1 cellular context compared by ENCODE assay signal in genomic region chr1:64823691-64824476, GRCh38.
TF ChIP-seq lines count a peak whose summit lies in the region.

No MANE protein-coding gene starts in this region.

TF ChIP-seq in H1, 55 proteins besides CTCF, POLR2A, EP300 and RAD21 (continued from another document):
- TF ChIP-seq, protein P1, sequence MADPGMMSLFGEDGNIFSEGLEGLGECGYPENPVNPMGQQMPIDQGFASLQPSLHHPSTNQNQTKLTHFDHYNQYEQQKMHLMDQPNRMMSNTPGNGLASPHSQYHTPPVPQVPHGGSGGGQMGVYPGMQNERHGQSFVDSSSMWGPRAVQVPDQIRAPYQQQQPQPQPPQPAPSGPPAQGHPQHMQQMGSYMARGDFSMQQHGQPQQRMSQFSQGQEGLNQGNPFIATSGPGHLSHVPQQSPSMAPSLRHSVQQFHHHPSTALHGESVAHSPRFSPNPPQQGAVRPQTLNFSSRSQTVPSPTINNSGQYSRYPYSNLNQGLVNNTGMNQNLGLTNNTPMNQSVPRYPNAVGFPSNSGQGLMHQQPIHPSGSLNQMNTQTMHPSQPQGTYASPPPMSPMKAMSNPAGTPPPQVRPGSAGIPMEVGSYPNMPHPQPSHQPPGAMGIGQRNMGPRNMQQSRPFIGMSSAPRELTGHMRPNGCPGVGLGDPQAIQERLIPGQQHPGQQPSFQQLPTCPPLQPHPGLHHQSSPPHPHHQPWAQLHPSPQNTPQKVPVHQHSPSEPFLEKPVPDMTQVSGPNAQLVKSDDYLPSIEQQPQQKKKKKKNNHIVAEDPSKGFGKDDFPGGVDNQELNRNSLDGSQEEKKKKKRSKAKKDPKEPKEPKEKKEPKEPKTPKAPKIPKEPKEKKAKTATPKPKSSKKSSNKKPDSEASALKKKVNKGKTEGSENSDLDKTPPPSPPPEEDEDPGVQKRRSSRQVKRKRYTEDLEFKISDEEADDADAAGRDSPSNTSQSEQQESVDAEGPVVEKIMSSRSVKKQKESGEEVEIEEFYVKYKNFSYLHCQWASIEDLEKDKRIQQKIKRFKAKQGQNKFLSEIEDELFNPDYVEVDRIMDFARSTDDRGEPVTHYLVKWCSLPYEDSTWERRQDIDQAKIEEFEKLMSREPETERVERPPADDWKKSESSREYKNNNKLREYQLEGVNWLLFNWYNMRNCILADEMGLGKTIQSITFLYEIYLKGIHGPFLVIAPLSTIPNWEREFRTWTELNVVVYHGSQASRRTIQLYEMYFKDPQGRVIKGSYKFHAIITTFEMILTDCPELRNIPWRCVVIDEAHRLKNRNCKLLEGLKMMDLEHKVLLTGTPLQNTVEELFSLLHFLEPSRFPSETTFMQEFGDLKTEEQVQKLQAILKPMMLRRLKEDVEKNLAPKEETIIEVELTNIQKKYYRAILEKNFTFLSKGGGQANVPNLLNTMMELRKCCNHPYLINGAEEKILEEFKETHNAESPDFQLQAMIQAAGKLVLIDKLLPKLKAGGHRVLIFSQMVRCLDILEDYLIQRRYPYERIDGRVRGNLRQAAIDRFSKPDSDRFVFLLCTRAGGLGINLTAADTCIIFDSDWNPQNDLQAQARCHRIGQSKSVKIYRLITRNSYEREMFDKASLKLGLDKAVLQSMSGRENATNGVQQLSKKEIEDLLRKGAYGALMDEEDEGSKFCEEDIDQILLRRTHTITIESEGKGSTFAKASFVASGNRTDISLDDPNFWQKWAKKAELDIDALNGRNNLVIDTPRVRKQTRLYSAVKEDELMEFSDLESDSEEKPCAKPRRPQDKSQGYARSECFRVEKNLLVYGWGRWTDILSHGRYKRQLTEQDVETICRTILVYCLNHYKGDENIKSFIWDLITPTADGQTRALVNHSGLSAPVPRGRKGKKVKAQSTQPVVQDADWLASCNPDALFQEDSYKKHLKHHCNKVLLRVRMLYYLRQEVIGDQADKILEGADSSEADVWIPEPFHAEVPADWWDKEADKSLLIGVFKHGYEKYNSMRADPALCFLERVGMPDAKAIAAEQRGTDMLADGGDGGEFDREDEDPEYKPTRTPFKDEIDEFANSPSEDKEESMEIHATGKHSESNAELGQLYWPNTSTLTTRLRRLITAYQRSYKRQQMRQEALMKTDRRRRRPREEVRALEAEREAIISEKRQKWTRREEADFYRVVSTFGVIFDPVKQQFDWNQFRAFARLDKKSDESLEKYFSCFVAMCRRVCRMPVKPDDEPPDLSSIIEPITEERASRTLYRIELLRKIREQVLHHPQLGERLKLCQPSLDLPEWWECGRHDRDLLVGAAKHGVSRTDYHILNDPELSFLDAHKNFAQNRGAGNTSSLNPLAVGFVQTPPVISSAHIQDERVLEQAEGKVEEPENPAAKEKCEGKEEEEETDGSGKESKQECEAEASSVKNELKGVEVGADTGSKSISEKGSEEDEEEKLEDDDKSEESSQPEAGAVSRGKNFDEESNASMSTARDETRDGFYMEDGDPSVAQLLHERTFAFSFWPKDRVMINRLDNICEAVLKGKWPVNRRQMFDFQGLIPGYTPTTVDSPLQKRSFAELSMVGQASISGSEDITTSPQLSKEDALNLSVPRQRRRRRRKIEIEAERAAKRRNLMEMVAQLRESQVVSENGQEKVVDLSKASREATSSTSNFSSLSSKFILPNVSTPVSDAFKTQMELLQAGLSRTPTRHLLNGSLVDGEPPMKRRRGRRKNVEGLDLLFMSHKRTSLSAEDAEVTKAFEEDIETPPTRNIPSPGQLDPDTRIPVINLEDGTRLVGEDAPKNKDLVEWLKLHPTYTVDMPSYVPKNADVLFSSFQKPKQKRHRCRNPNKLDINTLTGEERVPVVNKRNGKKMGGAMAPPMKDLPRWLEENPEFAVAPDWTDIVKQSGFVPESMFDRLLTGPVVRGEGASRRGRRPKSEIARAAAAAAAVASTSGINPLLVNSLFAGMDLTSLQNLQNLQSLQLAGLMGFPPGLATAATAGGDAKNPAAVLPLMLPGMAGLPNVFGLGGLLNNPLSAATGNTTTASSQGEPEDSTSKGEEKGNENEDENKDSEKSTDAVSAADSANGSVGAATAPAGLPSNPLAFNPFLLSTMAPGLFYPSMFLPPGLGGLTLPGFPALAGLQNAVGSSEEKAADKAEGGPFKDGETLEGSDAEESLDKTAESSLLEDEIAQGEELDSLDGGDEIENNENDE (IDR thresholded peaks at IDR 0.05; ENCODE audit: insufficient replicate concordance, low read length), result peak; percentile 20
- TF ChIP-seq, protein P2, sequence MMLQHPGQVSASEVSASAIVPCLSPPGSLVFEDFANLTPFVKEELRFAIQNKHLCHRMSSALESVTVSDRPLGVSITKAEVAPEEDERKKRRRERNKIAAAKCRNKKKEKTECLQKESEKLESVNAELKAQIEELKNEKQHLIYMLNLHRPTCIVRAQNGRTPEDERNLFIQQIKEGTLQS (IDR thresholded peaks at IDR 0.05; ENCODE audit: insufficient read depth, low read depth, low read length), result peak; percentile 49; the same call in 1 of the 2 replicates
- no peak for TF ChIP-seq KDM5A (IDR thresholded peaks at IDR 0.05; ENCODE audit: low read length)
- TF ChIP-seq CBX5 (IDR thresholded peaks at IDR 0.05; ENCODE audit: low read depth, low read length), result no peak
